ENCODE assay signal across 1 cellular context in genomic region chr10:43121444-43121843, GRCh38.
TF ChIP-seq lines count a peak whose summit lies in the region.

No MANE protein-coding gene starts in this region.

TF ChIP-seq in IMR-90, 13 proteins besides CTCF, POLR2A, EP300 and RAD21 (continued from another document):
- TF ChIP-seq FOS (IDR thresholded peaks at IDR 0.05; ENCODE audit: low read depth, low read length) (no peak), MXI1 (IDR thresholded peaks at IDR 0.05; ENCODE audit: borderline replicate concordance, low read depth, low read length) (no peak), BHLHE40 (IDR thresholded peaks at IDR 0.05; ENCODE audit: low read depth, low read length) (no peak), MAFK (IDR thresholded peaks at IDR 0.05; ENCODE audit: low read depth, low read length) (no peak)
TF ChIP-seq in IMR-90: peak in this region for 0.
